Comparison of ENCODE assay signal across 1 cellular context in the genomic region with DNA sequence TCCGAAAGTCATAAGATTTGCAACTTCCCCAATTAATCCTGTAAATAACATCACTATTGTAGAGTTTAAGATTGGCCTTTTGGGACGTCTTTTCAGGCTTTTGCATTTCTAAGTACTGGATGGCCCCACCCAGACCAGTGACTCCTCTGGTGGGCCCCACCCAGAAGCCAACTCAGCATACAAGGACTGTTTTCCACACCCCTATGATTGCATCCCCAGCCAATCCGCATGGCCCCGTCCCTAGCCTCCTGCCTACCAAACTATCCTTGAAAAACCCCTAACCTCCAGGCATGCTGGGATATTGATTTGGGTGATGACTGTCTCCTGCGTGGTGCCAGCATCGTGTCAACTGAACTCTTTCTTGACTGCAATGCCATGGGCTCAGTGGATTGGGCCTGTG.
TF ChIP-seq lines count a peak whose summit lies in the region.

No MANE protein-coding gene starts in this region.

TF ChIP-seq in WTC11, 78 proteins besides CTCF, POLR2A, EP300 and RAD21 (continued from another document):
- TF ChIP-seq, protein P1, sequence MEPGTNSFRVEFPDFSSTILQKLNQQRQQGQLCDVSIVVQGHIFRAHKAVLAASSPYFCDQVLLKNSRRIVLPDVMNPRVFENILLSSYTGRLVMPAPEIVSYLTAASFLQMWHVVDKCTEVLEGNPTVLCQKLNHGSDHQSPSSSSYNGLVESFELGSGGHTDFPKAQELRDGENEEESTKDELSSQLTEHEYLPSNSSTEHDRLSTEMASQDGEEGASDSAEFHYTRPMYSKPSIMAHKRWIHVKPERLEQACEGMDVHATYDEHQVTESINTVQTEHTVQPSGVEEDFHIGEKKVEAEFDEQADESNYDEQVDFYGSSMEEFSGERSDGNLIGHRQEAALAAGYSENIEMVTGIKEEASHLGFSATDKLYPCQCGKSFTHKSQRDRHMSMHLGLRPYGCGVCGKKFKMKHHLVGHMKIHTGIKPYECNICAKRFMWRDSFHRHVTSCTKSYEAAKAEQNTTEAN (CRISPR knock-in tag; IDR thresholded peaks at IDR 0.05) = no peak
- TF ChIP-seq, protein P2, sequence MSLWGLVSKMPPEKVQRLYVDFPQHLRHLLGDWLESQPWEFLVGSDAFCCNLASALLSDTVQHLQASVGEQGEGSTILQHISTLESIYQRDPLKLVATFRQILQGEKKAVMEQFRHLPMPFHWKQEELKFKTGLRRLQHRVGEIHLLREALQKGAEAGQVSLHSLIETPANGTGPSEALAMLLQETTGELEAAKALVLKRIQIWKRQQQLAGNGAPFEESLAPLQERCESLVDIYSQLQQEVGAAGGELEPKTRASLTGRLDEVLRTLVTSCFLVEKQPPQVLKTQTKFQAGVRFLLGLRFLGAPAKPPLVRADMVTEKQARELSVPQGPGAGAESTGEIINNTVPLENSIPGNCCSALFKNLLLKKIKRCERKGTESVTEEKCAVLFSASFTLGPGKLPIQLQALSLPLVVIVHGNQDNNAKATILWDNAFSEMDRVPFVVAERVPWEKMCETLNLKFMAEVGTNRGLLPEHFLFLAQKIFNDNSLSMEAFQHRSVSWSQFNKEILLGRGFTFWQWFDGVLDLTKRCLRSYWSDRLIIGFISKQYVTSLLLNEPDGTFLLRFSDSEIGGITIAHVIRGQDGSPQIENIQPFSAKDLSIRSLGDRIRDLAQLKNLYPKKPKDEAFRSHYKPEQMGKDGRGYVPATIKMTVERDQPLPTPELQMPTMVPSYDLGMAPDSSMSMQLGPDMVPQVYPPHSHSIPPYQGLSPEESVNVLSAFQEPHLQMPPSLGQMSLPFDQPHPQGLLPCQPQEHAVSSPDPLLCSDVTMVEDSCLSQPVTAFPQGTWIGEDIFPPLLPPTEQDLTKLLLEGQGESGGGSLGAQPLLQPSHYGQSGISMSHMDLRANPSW (CRISPR knock-in tag; conservative IDR thresholded peaks at IDR 0.05; ENCODE audit: low read depth) = no peak
- TF ChIP-seq TEAD1 (CRISPR knock-in tag; IDR thresholded peaks at IDR 0.05) (no peak), SOX15 (CRISPR knock-in tag; IDR thresholded peaks at IDR 0.05) (no peak), MYBL2 (CRISPR knock-in tag; IDR thresholded peaks at IDR 0.05) (no peak), ZNF416 (CRISPR knock-in tag; IDR thresholded peaks at IDR 0.05) (no peak), NR1H2 (CRISPR knock-in tag; IDR thresholded peaks at IDR 0.05) (no peak), SMAD3 (CRISPR knock-in tag; IDR thresholded peaks at IDR 0.05; ENCODE audit: borderline replicate concordance) (no peak), SMAD4 (CRISPR knock-in tag; IDR thresholded peaks at IDR 0.05) (no peak), TP53 (CRISPR knock-in tag; IDR thresholded peaks at IDR 0.05) (no peak)
